7 cellular contexts compared by ENCODE assay signal in the genomic region with DNA sequence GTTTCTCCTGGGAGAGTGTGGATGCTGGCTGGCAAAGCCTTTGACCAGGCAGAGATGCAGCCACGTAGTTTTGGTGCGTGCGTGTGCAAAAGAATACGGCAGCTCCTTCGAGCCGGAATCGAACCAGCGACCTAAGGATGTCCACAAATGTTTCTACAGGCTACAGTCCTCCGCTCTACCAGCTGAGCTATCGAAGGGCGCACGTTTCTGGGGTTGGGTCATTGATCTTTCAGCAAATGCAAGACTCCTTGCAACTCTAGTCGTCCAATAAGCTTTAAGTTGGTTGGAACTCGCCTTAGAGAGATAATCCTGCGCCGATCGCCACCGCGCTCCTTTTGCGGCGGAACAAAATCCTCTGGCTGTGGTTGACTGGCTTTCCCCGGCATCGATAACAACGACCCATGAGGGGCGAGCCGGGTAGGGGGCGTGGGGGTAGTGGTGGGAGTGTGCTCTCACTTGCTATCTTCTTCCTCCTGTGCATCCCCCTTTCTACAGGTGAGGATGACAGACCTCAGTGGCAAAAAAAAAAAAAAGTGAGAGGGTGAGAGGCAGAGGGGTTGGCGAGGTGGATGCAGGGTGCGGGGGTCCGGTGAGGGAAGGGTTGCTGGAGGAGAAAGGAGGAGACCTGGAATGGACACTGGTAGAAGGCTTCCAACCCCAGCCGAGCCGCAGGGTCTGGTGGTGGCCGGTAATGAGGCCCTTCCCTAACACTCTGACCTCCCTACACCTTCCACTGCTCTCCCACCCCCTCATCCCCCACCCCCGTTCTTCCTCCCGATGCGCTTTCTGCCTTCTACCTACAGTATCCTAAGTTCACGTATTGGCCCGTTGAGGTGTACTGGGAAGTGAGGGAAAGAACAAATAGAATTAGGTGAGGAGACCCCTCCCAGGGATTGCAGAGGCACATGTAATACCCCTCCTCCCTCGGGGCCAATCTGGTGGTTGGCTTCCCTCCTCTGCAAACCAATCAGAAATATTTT. TPM values are rescaled to one million over a fixed set of nuclear protein-coding genes. Genes with fewer than 3 reads are reported as not detected.
A peak's percentile ranks its signal among the peaks of the same experiment; 100 is the strongest.
DNase-seq lines count a peak whose midpoint lies in the region; ATAC-seq and TF ChIP-seq lines count a peak whose summit lies in the region.

No MANE protein-coding gene starts in this region.

- peak overlapping the region; percentile 31 for H3K4me3 Mint-ChIP-seq in neural crest cell

- peaks cover 87% of the 10 kb centered on the region for H3K27me3 Mint-ChIP-seq in neural crest cell (ENCODE audit: low read depth)

- DNase-seq in RPMI8226 (peak; percentile 31), neural crest cell (ENCODE audit: low read depth, low spot score) (peak; percentile 9)
- DNase-seq in central memory CD4-positive, alpha-beta T cell, result peak; percentile 23

- H3K36me3 Mint-ChIP-seq in neural crest cell (ENCODE audit: low read depth), result no peaks in the 10 kb centered on the region

- TF ChIP-seq CTCF in neural crest cell (conservative IDR thresholded peaks at IDR 0.05), result no peak

- H3K4me1 Mint-ChIP-seq in neural crest cell, result no peaks in the 10 kb centered on the region

- ATAC-seq in GM21576 (IDR thresholded peaks at IDR 0.05; ENCODE audit: unreplicated experiment) (peak; percentile 48), HG02973 (IDR thresholded peaks at IDR 0.05; ENCODE audit: unreplicated experiment) (no peak), GM18498 (IDR thresholded peaks at IDR 0.05; ENCODE audit: unreplicated experiment) (no peak), GM18907 (IDR thresholded peaks at IDR 0.05; ENCODE audit: unreplicated experiment) (no peak)

- no peak overlapping the region for H3K27ac Mint-ChIP-seq in neural crest cell (ENCODE audit: unreplicated experiment)

- H3K9me3 Mint-ChIP-seq in neural crest cell, result no peaks in the 10 kb centered on the region

RNA-seq across cellular contexts. Expression of a gene that starts 11.8 kb away (rescaled TPM):
- not detected in 2 replicates for total RNA-seq in neural crest cell

RNA-seq across cellular contexts. Expression of a gene that starts 31.1 kb away (rescaled TPM):
- total RNA-seq in neural crest cell, result 2.6 TPM in 2 replicates

RNA-seq across cellular contexts. Expression of a gene that starts 35.3 kb away (rescaled TPM):
- total RNA-seq in neural crest cell, result 2.3 and 3.3 TPM in 2 replicates
